Comparison of ENCODE assay signal across 27 cellular contexts in the genomic region with DNA sequence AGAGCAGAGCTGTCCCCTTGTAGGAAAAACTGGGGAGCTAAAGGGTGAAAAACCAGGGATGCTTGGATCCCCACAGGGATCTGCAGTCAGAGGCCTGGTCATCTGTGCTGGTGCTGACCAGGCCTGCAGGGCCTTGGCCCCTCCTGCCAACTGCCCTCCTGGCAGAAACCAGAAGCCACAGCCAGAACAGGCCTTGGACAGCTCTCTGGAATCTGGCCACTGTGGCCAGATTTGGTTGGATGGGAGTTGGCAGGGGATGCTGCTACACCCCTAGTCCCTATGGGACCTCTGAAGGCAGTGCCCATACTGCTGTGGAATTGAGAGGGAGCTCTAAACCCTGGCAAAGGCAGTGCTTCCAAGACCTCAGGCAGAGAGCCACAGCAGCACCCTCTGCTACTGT. TPM values are rescaled to one million over a fixed set of nuclear protein-coding genes. Genes with fewer than 3 reads are reported as not detected.
DNase-seq lines count a peak whose midpoint lies in the region; ATAC-seq and TF ChIP-seq lines count a peak whose summit lies in the region.
"Had no signal": no experiment of that assay in that cellular context is flagged by ENCODE, and none has a peak within 500 bp of the region (broad histone marks: within the 10 kb centered on the region; RNA-seq: fewer than 3 reads in every experiment).

No MANE protein-coding gene starts in this region.

- H3K4me3 Mint-ChIP-seq in naive thymus-derived CD4-positive, alpha-beta T cell = no peak overlapping the region
- H3K4me3 Mint-ChIP-seq: activated CD4-positive, alpha-beta T cell treated with anti-CD3 and anti-CD28 coated beads, Interleukin-2, amount 10 ng/mL, durations not matched to agents 24 days and 14 days; activated naive CD8-positive, alpha-beta T cell treated with anti-CD3 and anti-CD28 coated beads, Interleukin-2, amount 50 U/mL, for 24 hours; mesothelial cell of epicardium; naive B cell had no signal

- peaks cover 15 to 32% (median 24%) of the 10 kb centered on the region in 7 donors for H3K4me1 Mint-ChIP-seq in naive thymus-derived CD4-positive, alpha-beta T cell
- H3K4me1 Mint-ChIP-seq: mesothelial cell of epicardium had no signal

- H3K36me3 ChIP-seq in heart left ventricle (peaks cover 0 to 13% (median 8%) of the 10 kb centered on the region in 9 donors), aorta (ENCODE audit: control insufficient read depth in 1 of 2, insufficient read depth in 2 of 2, low read length in 1 of 2) (no peaks in the 10 kb centered on the region)
- H3K36me3 ChIP-seq in naive thymus-derived CD4-positive, alpha-beta T cell (ENCODE audit: control insufficient read depth in 2 of 3, insufficient read depth in 3 of 3, low read length in 3 of 3) = peaks cover 0 to 35% (median 0%) of the 10 kb centered on the region in 3 experiments
- H3K36me3 ChIP-seq: MG63, WERI-Rb-1 had no signal

- H3K27ac ChIP-seq in heart left ventricle (peak overlapping the region; percentile 73 to 99 (median 87)), aorta (ENCODE audit: low read depth in 1 of 2, low read length in 2 of 2) (no peak overlapping the region)
- H3K27ac ChIP-seq in naive thymus-derived CD4-positive, alpha-beta T cell (ENCODE audit: low read depth, low read length) = no peak overlapping the region
- H3K27ac ChIP-seq: neutrophil, SJCRH30, WERI-Rb-1 had no signal

- no peaks in the 10 kb centered on the region for H3K27me3 ChIP-seq in heart left ventricle
- no peaks in the 10 kb centered on the region for H3K27me3 ChIP-seq in naive thymus-derived CD4-positive, alpha-beta T cell (ENCODE audit: control insufficient read depth in 2 of 2, insufficient read depth in 2 of 2, low read length in 2 of 2)
- H3K27me3 ChIP-seq in aorta (ENCODE audit: control insufficient read depth in 1 of 2, insufficient read depth in 2 of 2, low read length in 1 of 2) = no peaks in the 10 kb centered on the region
- H3K27me3 ChIP-seq: MG63, neutrophil, SJCRH30 had no signal

- H3K4me3 ChIP-seq in heart left ventricle (no peak overlapping the region), aorta (ENCODE audit: low read length in 2 of 2) (no peak overlapping the region)
- no peak overlapping the region for H3K4me3 ChIP-seq in naive thymus-derived CD4-positive, alpha-beta T cell (ENCODE audit: low read length)
- H3K4me3 ChIP-seq: GM12878, MG63, SJCRH30 had no signal

- no peak for TF ChIP-seq CTCF in heart left ventricle (IDR thresholded peaks at IDR 0.05)

- POLR2A ChIA-PET in naive thymus-derived CD4-positive, alpha-beta T cell (lab: Charles Lee) = no interaction called here

- H3K9me3 ChIP-seq in heart left ventricle (no peaks in the 10 kb centered on the region), aorta (ENCODE audit: control insufficient read depth, low read length) (no peaks in the 10 kb centered on the region)
- H3K9me3 ChIP-seq in naive thymus-derived CD4-positive, alpha-beta T cell (ENCODE audit: control insufficient read depth in 2 of 3, low read length in 3 of 3) = no peaks in the 10 kb centered on the region
- H3K9me3 ChIP-seq: MG63, neutrophil, SJCRH30 had no signal

- peak; percentile 19 to 61 (median 30) for ATAC-seq in heart left ventricle
- peak; percentile 26 for ATAC-seq in naive thymus-derived CD4-positive, alpha-beta T cell
- ATAC-seq in aorta (ENCODE audit: low FRiP score) = peak; percentile 78
- ATAC-seq in HG02678 (IDR thresholded peaks at IDR 0.05; ENCODE audit: unreplicated experiment) = no peak
- ATAC-seq: activated naive CD8-positive, alpha-beta T cell treated with anti-CD3 and anti-CD28 coated beads, Interleukin-2, amount 50 U/mL, for 24 hours had no signal

- TF ChIP-seq POLR2A in heart left ventricle (IDR thresholded peaks at IDR 0.05) = no peak

- H3K4me1 ChIP-seq in heart left ventricle (peaks cover 0 to 56% (median 17%) of the 10 kb centered on the region in 12 donors), aorta (ENCODE audit: control insufficient read depth in 1 of 2, insufficient read depth in 2 of 2, low read length in 2 of 2) (peaks cover 0 to 5% of the 10 kb centered on the region in 2 donors)
- H3K4me1 ChIP-seq in naive thymus-derived CD4-positive, alpha-beta T cell (ENCODE audit: control insufficient read depth in 2 of 2, insufficient read depth in 2 of 2, low read length in 2 of 2) = no peaks in the 10 kb centered on the region
- H3K4me1 ChIP-seq: SJCRH30 had no signal

- peak overlapping the region in 2 of 9 donors; percentile 41 to 45 for H3K27ac Mint-ChIP-seq in naive thymus-derived CD4-positive, alpha-beta T cell
- H3K27ac Mint-ChIP-seq: activated CD4-positive, alpha-beta T cell treated with anti-CD3 and anti-CD28 coated beads, Interleukin-2, amount 10 ng/mL, durations not matched to agents 24 days and 14 days; activated naive CD8-positive, alpha-beta T cell treated with anti-CD3 and anti-CD28 coated beads, Interleukin-2, amount 50 U/mL, for 24 hours; mesothelial cell of epicardium had no signal

- no peaks in the 10 kb centered on the region for H3K27me3 Mint-ChIP-seq in naive thymus-derived CD4-positive, alpha-beta T cell
- H3K27me3 Mint-ChIP-seq: activated CD4-positive, alpha-beta T cell treated with anti-CD3 and anti-CD28 coated beads, Interleukin-2, amount 10 ng/mL, durations not matched to agents 24 days and 14 days; activated naive CD8-positive, alpha-beta T cell treated with anti-CD3 and anti-CD28 coated beads, Interleukin-2, amount 50 U/mL, for 24 hours; naive B cell had no signal

- H3K36me3 Mint-ChIP-seq in naive thymus-derived CD4-positive, alpha-beta T cell = peaks cover 1 to 70% (median 11%) of the 10 kb centered on the region in 5 donors

- DNase-seq in cerebellum (ENCODE audit: low spot score) = peak; percentile 56
- peak in 4 of 5 donors; percentile 39 to 58 (median 45) for DNase-seq in heart left ventricle
- DNase-seq in naive thymus-derived CD4-positive, alpha-beta T cell = no peak
- peak in 1 of 2 donors; percentile 68 for DNase-seq in aorta
- no peak for DNase-seq in NCI-H226
- DNase-seq in SW480 (ENCODE audit: low spot score) = no peak
- DNase-seq: activated CD4-positive, alpha-beta T cell treated with anti-CD3 and anti-CD28 coated beads, Interleukin-2, amount 10 ng/mL, durations not matched to agents 24 days and 14 days; activated naive CD8-positive, alpha-beta T cell treated with anti-CD3 and anti-CD28 coated beads, Interleukin-2, amount 50 U/mL, for 24 hours; DMS153; MG63; naive B cell; NCI-H1105; NCI-H187; NCI-H82; SJCRH30; stimulated activated naive CD4-positive, alpha-beta T cell treated with Interleukin-2 at 50 U/mL for 16 hours; T1000; WERI-Rb-1 had no signal

- CTCF ChIA-PET in naive thymus-derived CD4-positive, alpha-beta T cell (lab: Charles Lee) = no interaction called here

- intact Hi-C loops in heart left ventricle (cut with DNase I) = no loop called here
- intact Hi-C loops in naive thymus-derived CD4-positive, alpha-beta T cell (cut with micrococcal nuclease) = no loop called here
- intact Hi-C loops in aorta (cut with DNase I) = no loop called here

- no peaks in the 10 kb centered on the region for H3K9me3 Mint-ChIP-seq in naive thymus-derived CD4-positive, alpha-beta T cell
- H3K9me3 Mint-ChIP-seq: activated CD4-positive, alpha-beta T cell treated with anti-CD3 and anti-CD28 coated beads, Interleukin-2, amount 10 ng/mL, durations not matched to agents 24 days and 14 days; activated naive CD8-positive, alpha-beta T cell treated with anti-CD3 and anti-CD28 coated beads, Interleukin-2, amount 50 U/mL, for 24 hours; mesothelial cell of epicardium; naive B cell had no signal

RNA-seq across cellular contexts. Expression of a gene that starts 9.2 kb away (rescaled TPM):
- total RNA-seq in cerebellum (not detected), heart left ventricle (not detected), aorta (not detected)
- polyA plus RNA-seq in heart left ventricle (under 1 TPM in 1 of 2 donors, not detected in 1; 0.26 TPM), aorta (10 to 100 TPM in 1 of 2 donors, not detected in 1; 16.8 TPM)
- not detected for total RNA-seq in naive thymus-derived CD4-positive, alpha-beta T cell
- polyA plus RNA-seq in naive thymus-derived CD4-positive, alpha-beta T cell = not detected
- total RNA-seq: activated CD4-positive, alpha-beta T cell treated with anti-CD3 and anti-CD28 coated beads, Interleukin-2, amount 10 ng/mL, durations not matched to agents 24 days and 14 days; activated CD8-positive, alpha-beta memory T cell treated with anti-CD3 and anti-CD28 coated beads for 36 hours; chondrocyte; glomerular endothelial cell; GM12878; NCI-H460; posterior vena cava; SJCRH30 had no signal
- polyA plus RNA-seq: GM12878 had no signal

RNA-seq across cellular contexts. Expression of a gene that starts 20.4 kb away (rescaled TPM):
- 27.3 TPM for total RNA-seq in cerebellum
- total RNA-seq in heart left ventricle = 10 to 100 TPM; 15.2 to 70.4 (median 22.5) TPM
- 10 to 100 TPM; 12.0 to 53.6 TPM for polyA plus RNA-seq in heart left ventricle
- total RNA-seq in naive thymus-derived CD4-positive, alpha-beta T cell = 1 to 10 TPM; 4.9 to 7.1 (median 5.9) TPM
- 10 to 100 TPM in 1 of 2 donors, 1 to 10 TPM in 1; 4.7 to 11.1 TPM for polyA plus RNA-seq in naive thymus-derived CD4-positive, alpha-beta T cell
- total RNA-seq in aorta = 10 to 100 TPM in 1 of 2 donors, 1 to 10 TPM in 1; 9.0 to 10.2 TPM
- polyA plus RNA-seq in aorta = 1 to 10 TPM; 4.1 to 8.1 TPM

RNA-seq across cellular contexts. Expression of a gene that starts 35.0 kb away (rescaled TPM):
- total RNA-seq in cerebellum = 17.7 TPM
- 10 to 100 TPM; 13.0 to 20.8 (median 16.7) TPM for total RNA-seq in heart left ventricle
- polyA plus RNA-seq in heart left ventricle = 10 to 100 TPM; 10.5 to 22.5 TPM
- total RNA-seq in naive thymus-derived CD4-positive, alpha-beta T cell = 10 to 100 TPM; 10.4 to 19.7 (median 12.9) TPM
- polyA plus RNA-seq in naive thymus-derived CD4-positive, alpha-beta T cell = 1 to 10 TPM; 4.0 to 7.7 TPM
- 10 to 100 TPM; 13.2 to 22.5 TPM for total RNA-seq in aorta
- 1 to 10 TPM; 4.4 to 8.1 TPM for polyA plus RNA-seq in aorta

RNA-seq across cellular contexts. Expression of a gene that starts 37.5 kb away (rescaled TPM):
- total RNA-seq in cerebellum (43.0 TPM), heart left ventricle (100 to 1,000 TPM in 1 of 9 donors, 10 to 100 TPM in 8; 57.2 to 106 (median 77.3) TPM), aorta (10 to 100 TPM; 75.6 to 80.4 TPM)
- polyA plus RNA-seq in heart left ventricle (10 to 100 TPM; 51.0 to 53.5 TPM), aorta (100 to 1,000 TPM in 1 of 2 donors, 10 to 100 TPM in 1; 76.4 to 106 TPM)
- 100 to 1,000 TPM in 2 of 5 experiments, 10 to 100 TPM in 3; 71.9 to 117 (median 80.7) TPM for total RNA-seq in naive thymus-derived CD4-positive, alpha-beta T cell
- polyA plus RNA-seq in naive thymus-derived CD4-positive, alpha-beta T cell = 100 to 1,000 TPM; 177 to 204 TPM

Comparison
In these comparisons a context has a peak if more than half of its experiments do, and no peak if none do; other contexts are left out.
1. DNase-seq: peak in cerebellum (single experiment) and heart left ventricle (4 of 5); none in naive thymus-derived CD4-positive, alpha-beta T cell (0 of 9), NCI-H226 (single experiment) and SW480 (single experiment).
2. H3K27ac ChIP-seq: peak in heart left ventricle (12 of 12); none in naive thymus-derived CD4-positive, alpha-beta T cell (single experiment) and aorta (0 of 2).